ENCODE assay signal across 9 cellular contexts in genomic region chr17:2264023-2264860, GRCh38. TPM values are rescaled to one million over a fixed set of nuclear protein-coding genes. Genes with fewer than 3 reads are reported as not detected.
DNase-seq lines count a peak whose midpoint lies in the region; ATAC-seq, FAIRE-seq and TF ChIP-seq lines count a peak whose summit lies in the region.
"Had no signal": no experiment of that assay in that cellular context is flagged by ENCODE, and none has a peak within 500 bp of the region (broad histone marks: within the 10 kb centered on the region; RNA-seq: fewer than 3 reads in every experiment).

No MANE protein-coding gene starts in this region.

- H3K36me3 ChIP-seq in colonic mucosa (no peaks in the 10 kb centered on the region), rectal smooth muscle tissue (ENCODE audit: control insufficient read depth, insufficient read depth, low read length) (no peaks in the 10 kb centered on the region)

- no peaks in the 10 kb centered on the region for H3K9me3 ChIP-seq in colonic mucosa

- H3K9ac ChIP-seq in colonic mucosa (ENCODE audit: low read depth in 2 of 2, low read length in 2 of 2) (no peak overlapping the region), rectal smooth muscle tissue (ENCODE audit: low read length) (no peak overlapping the region)

- H3K27me3 ChIP-seq in colonic mucosa (no peaks in the 10 kb centered on the region), rectal smooth muscle tissue (ENCODE audit: control insufficient read depth, insufficient read depth, low read length) (no peaks in the 10 kb centered on the region)
- H3K27me3 ChIP-seq: foreskin keratinocyte had no signal

- TF ChIP-seq CTCF in colonic mucosa (IDR thresholded peaks at IDR 0.05), result no peak

- ATAC-seq in HG03095 (IDR thresholded peaks at IDR 0.05; ENCODE audit: unreplicated experiment) (no peak), GM19324 (IDR thresholded peaks at IDR 0.05; ENCODE audit: low FRiP score, unreplicated experiment) (no peak)
- ATAC-seq: foreskin keratinocyte, GM23338 had no signal

- peak; percentile 53 for FAIRE-seq in GM19239 (lab: Jason Lieb, UNC)

- no peak overlapping the region for H3K4me3 ChIP-seq in colonic mucosa
- no peak overlapping the region for H3K4me3 ChIP-seq in rectal smooth muscle tissue (ENCODE audit: low read length)
- H3K4me3 ChIP-seq: GM23338 had no signal

- intact Hi-C loops in colonic mucosa (cut with DNase I), result no loop called here

- no peak for DNase-seq in GM19239 (ENCODE audit: insufficient read length, low spot score)
- peak; percentile 65 for DNase-seq in NCI-H226
- DNase-seq in colonic mucosa, result no peak
- DNase-seq in medulla oblongata (ENCODE audit: extremely low spot score), result no peak
- DNase-seq: foreskin keratinocyte had no signal

- peaks cover 5% of the 10 kb centered on the region for H3K4me1 ChIP-seq in colonic mucosa
- H3K4me1 ChIP-seq in rectal smooth muscle tissue (ENCODE audit: control insufficient read depth, insufficient read depth, low read length), result peaks cover 38% of the 10 kb centered on the region

- peak overlapping the region; percentile 43 for H3K27ac ChIP-seq in colonic mucosa
- peak overlapping the region; percentile 63 for H3K27ac ChIP-seq in rectal smooth muscle tissue (ENCODE audit: low read depth, low read length)
- H3K27ac ChIP-seq: foreskin keratinocyte had no signal

RNA-seq across cellular contexts. Expression of gene SMG6, which starts 39.3 kb away (rescaled TPM):
- total RNA-seq in colonic mucosa, result 10 to 100 TPM; 18.3 to 23.6 TPM

RNA-seq across cellular contexts. Expression of gene SRR, which starts 39.5 kb away (rescaled TPM):
- total RNA-seq in colonic mucosa, result 10 to 100 TPM in 1 of 2 donors, 1 to 10 TPM in 1; 9.0 to 11.0 TPM
